In genomic region chr1:20717452-20718342, GRCh38 we compare ENCODE assay signal across 8 cellular contexts. TPM values are rescaled to one million over a fixed set of nuclear protein-coding genes. Genes with fewer than 3 reads are reported as not detected.
DNase-seq lines count a peak whose midpoint lies in the region; ATAC-seq and TF ChIP-seq lines count a peak whose summit lies in the region.

Gene KIF17 (minus strand): TSS chr1:20718007. CDS start chr1:20717706, 301 bp downstream.

- H3K4me1 Mint-ChIP-seq in CD14-positive monocyte: peaks cover 17% of the 10 kb centered on the region
- H3K4me1 Mint-ChIP-seq in activated naive CD8-positive, alpha-beta T cell treated with anti-CD3 and anti-CD28 coated beads, Interleukin-2, amount 10 ng/mL, durations not matched to agents 7 days and 5 days: peaks cover 4% of the 10 kb centered on the region

- no peaks in the 10 kb centered on the region for H3K4me1 ChIP-seq in cardiac muscle cell (ENCODE audit: low read depth)

- no peaks in the 10 kb centered on the region for H3K36me3 ChIP-seq in cardiac muscle cell

- peaks cover 20% of the 10 kb centered on the region for H3K27me3 ChIP-seq in cardiac muscle cell

- ATAC-seq in SK-N-SH treated with all-trans-retinoic acid at 6 μM for 48 hours: peak; percentile 87
- ATAC-seq in activated naive CD8-positive, alpha-beta T cell treated with anti-CD3 and anti-CD28 coated beads, Interleukin-2, amount 10 ng/mL, durations not matched to agents 7 days and 5 days (ENCODE audit: low read depth): peak; percentile 60
- ATAC-seq in HG02938 (IDR thresholded peaks at IDR 0.05; ENCODE audit: unreplicated experiment): no peak
- no peak for ATAC-seq in HG03571 (IDR thresholded peaks at IDR 0.05; ENCODE audit: unreplicated experiment)

- no peaks in the 10 kb centered on the region for H3K9me3 ChIP-seq in cardiac muscle cell (ENCODE audit: low read depth)

- intact Hi-C loops in CD14-positive monocyte (cut with micrococcal nuclease) (no loop called here), posterior cingulate gyrus (cut with DNase I) (no loop called here)

- H3K27ac ChIP-seq in cardiac muscle cell: no peak within 1 kb of the TSS

- POLR2A ChIA-PET in activated naive CD8-positive, alpha-beta T cell treated with anti-CD3 and anti-CD28 coated beads, Interleukin-2, amount 10 ng/mL, durations not matched to agents 7 days and 5 days (lab: Charles Lee): interaction anchor here (0.7 to 1.1 kb wide), 2 partner anchors 69 to 70 kb away, joined by 3 read pairs; partner anchors contain the start of gene HP1BP3

- H3K4me3 ChIP-seq in HFF-Myc (replicated peaks; ENCODE audit: low read depth, low read length) (peak within 1 kb of the TSS; percentile 36), cardiac muscle cell (peak within 1 kb of the TSS; percentile 35)

- TF ChIP-seq CTCF in CD14-positive monocyte (IDR thresholded peaks at IDR 0.05) (no peak), HFF-Myc (IDR thresholded peaks at IDR 0.05; ENCODE audit: low read depth, low read length, missing control alignments) (no peak), cardiac muscle cell (IDR thresholded peaks at IDR 0.05; ENCODE audit: low read depth, low read length) (no peak)

- peaks cover 36 to 57% (median 42%) of the 10 kb centered on the region in 3 donors for H3K27me3 Mint-ChIP-seq in CD14-positive monocyte (ENCODE audit: low read depth in 3 of 3)
- peaks cover 43% of the 10 kb centered on the region for H3K27me3 Mint-ChIP-seq in activated naive CD8-positive, alpha-beta T cell treated with anti-CD3 and anti-CD28 coated beads, Interleukin-2, amount 10 ng/mL, durations not matched to agents 7 days and 5 days

- peak; percentile 79 for DNase-seq in CD14-positive monocyte (ENCODE audit: low spot score)
- no peak for DNase-seq in HFF-Myc (ENCODE audit: extremely low read depth, low read depth)
- peak; percentile 78 for DNase-seq in activated naive CD8-positive, alpha-beta T cell treated with anti-CD3 and anti-CD28 coated beads, Interleukin-2, amount 10 ng/mL, durations not matched to agents 7 days and 5 days
- peak; percentile 83 to 86 for DNase-seq in cardiac muscle cell (ENCODE audit: low read depth in 1 of 2, low spot score in 1 of 2)
- DNase-seq in posterior cingulate gyrus: peak; percentile 49 to 97 (median 72)

- H3K4me3 Mint-ChIP-seq in CD14-positive monocyte: peak within 1 kb of the TSS; percentile 64 to 81
- peak within 1 kb of the TSS; percentile 44 for H3K4me3 Mint-ChIP-seq in activated naive CD8-positive, alpha-beta T cell treated with anti-CD3 and anti-CD28 coated beads, Interleukin-2, amount 10 ng/mL, durations not matched to agents 7 days and 5 days

- H3K36me3 Mint-ChIP-seq in CD14-positive monocyte: peaks cover 0 to 3% of the 10 kb centered on the region in 2 donors
- no peaks in the 10 kb centered on the region for H3K36me3 Mint-ChIP-seq in activated naive CD8-positive, alpha-beta T cell treated with anti-CD3 and anti-CD28 coated beads, Interleukin-2, amount 10 ng/mL, durations not matched to agents 7 days and 5 days

- H3K9me3 Mint-ChIP-seq in CD14-positive monocyte: peaks cover 0 to 8% (median 2%) of the 10 kb centered on the region in 7 donors
- H3K9me3 Mint-ChIP-seq in activated naive CD8-positive, alpha-beta T cell treated with anti-CD3 and anti-CD28 coated beads, Interleukin-2, amount 10 ng/mL, durations not matched to agents 7 days and 5 days: no peaks in the 10 kb centered on the region

- peak within 1 kb of the TSS in 2 of 7 donors; percentile 22 to 25 for H3K27ac Mint-ChIP-seq in CD14-positive monocyte
- no peak within 1 kb of the TSS for H3K27ac Mint-ChIP-seq in activated naive CD8-positive, alpha-beta T cell treated with anti-CD3 and anti-CD28 coated beads, Interleukin-2, amount 10 ng/mL, durations not matched to agents 7 days and 5 days

TF ChIP-seq in SK-N-SH treated with all-trans-retinoic acid at 6 μM for 48 hours, 23 proteins besides CTCF, POLR2A, EP300 and RAD21:
- TF ChIP-seq CSDC2 (CRISPR knock-in tag; IDR thresholded peaks at IDR 0.05) (no peak), ZNF70 (CRISPR knock-in tag; IDR thresholded peaks at IDR 0.05) (no peak), OSR1 (CRISPR knock-in tag; IDR thresholded peaks at IDR 0.05) (no peak), PPARA (CRISPR knock-in tag; IDR thresholded peaks at IDR 0.05; ENCODE audit: borderline replicate concordance) (no peak), BACH2 (CRISPR knock-in tag; IDR thresholded peaks at IDR 0.05; ENCODE audit: borderline replicate concordance) (no peak), ISL1 (CRISPR knock-in tag; IDR thresholded peaks at IDR 0.05) (no peak), POU6F1 (CRISPR knock-in tag; IDR thresholded peaks at IDR 0.05; ENCODE audit: borderline replicate concordance, low read depth) (no peak), ARNTL (CRISPR knock-in tag; IDR thresholded peaks at IDR 0.05; ENCODE audit: borderline replicate concordance, low read depth) (no peak), CREB5 (CRISPR knock-in tag; IDR thresholded peaks at IDR 0.05; ENCODE audit: low read depth) (no peak), ESRRG (CRISPR knock-in tag; IDR thresholded peaks at IDR 0.05) (no peak), SNAI2 (CRISPR knock-in tag; IDR thresholded peaks at IDR 0.05) (no peak)
- TF ChIP-seq, protein P1, sequence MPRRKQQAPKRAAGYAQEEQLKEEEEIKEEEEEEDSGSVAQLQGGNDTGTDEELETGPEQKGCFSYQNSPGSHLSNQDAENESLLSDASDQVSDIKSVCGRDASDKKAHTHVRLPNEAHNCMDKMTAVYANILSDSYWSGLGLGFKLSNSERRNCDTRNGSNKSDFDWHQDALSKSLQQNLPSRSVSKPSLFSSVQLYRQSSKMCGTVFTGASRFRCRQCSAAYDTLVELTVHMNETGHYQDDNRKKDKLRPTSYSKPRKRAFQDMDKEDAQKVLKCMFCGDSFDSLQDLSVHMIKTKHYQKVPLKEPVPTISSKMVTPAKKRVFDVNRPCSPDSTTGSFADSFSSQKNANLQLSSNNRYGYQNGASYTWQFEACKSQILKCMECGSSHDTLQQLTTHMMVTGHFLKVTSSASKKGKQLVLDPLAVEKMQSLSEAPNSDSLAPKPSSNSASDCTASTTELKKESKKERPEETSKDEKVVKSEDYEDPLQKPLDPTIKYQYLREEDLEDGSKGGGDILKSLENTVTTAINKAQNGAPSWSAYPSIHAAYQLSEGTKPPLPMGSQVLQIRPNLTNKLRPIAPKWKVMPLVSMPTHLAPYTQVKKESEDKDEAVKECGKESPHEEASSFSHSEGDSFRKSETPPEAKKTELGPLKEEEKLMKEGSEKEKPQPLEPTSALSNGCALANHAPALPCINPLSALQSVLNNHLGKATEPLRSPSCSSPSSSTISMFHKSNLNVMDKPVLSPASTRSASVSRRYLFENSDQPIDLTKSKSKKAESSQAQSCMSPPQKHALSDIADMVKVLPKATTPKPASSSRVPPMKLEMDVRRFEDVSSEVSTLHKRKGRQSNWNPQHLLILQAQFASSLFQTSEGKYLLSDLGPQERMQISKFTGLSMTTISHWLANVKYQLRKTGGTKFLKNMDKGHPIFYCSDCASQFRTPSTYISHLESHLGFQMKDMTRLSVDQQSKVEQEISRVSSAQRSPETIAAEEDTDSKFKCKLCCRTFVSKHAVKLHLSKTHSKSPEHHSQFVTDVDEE (CRISPR knock-in tag; IDR thresholded peaks at IDR 0.05): no peak

RNA-seq across cellular contexts. Expression of gene KIF17, which starts in this region (rescaled TPM):
- not detected for polyA plus RNA-seq in CD14-positive monocyte
- not detected for total RNA-seq in activated naive CD8-positive, alpha-beta T cell treated with anti-CD3 and anti-CD28 coated beads, Interleukin-2, amount 10 ng/mL, durations not matched to agents 7 days and 5 days
- total RNA-seq in cardiac muscle cell: 1.9 and 15.0 TPM in 2 replicates
- polyA plus RNA-seq in cardiac muscle cell: 1.1 and 8.4 TPM in 2 replicates

Comparison
In these comparisons a context has a peak if more than half of its experiments do, and no peak if none do; other contexts are left out.
1. Peak in DNase-seq in CD14-positive monocyte; RNA of the gene not detected or under 1 TPM.
2. Peak in DNase-seq and ATAC-seq in activated naive CD8-positive, alpha-beta T cell treated with anti-CD3 and anti-CD28 coated beads, Interleukin-2, amount 10 ng/mL, durations not matched to agents 7 days and 5 days; RNA of the gene not detected or under 1 TPM.